15 cellular contexts compared by ENCODE assay signal in the genomic region with DNA sequence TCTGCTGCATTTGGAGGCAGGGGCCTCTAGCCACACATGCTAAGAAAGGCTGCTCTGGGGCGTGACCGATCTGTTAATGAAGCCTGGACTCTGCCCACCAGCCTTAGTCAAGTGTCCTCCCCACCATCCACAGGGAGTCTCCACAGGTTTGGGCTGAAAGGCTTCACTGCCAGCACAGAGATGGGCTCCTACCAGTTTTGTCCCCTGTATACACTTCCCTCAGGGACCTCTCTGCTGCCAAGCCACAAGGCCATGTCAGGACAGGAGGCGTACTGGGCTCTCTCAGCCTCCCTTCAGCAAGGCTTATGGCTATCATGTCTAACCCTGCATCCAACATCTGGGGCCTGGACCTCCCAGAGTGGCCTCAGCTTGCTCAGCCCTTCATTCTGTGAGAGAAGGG.
"Had no signal": no experiment of that assay in that cellular context is flagged by ENCODE, and none has a peak within 500 bp of the region (broad histone marks: within the 10 kb centered on the region; RNA-seq: fewer than 3 reads in every experiment).

No MANE protein-coding gene starts in this region.

- H3K27me3 Mint-ChIP-seq: activated CD4-positive, alpha-beta memory T cell treated with anti-CD3 and anti-CD28 coated beads for 36 hours; activated CD4-positive, alpha-beta T cell treated with anti-CD3 and anti-CD28 coated beads for 36 hours; activated naive CD8-positive, alpha-beta T cell treated with anti-CD3 and anti-CD28 coated beads, Interleukin-2, amount 10 ng/mL, durations not matched to agents 7 days and 5 days; memory B cell; naive thymus-derived CD4-positive, alpha-beta T cell; stimulated activated naive B cell treated with anti-CD40 and anti-IgM and Interleukin-4, amounts not matched to agents 10 μg/mL and 1 μg/mL and 100 μg/mL, for 72 hours had no signal

- H3K9me3 ChIP-seq: left ventricle myocardium inferior, pancreas, sigmoid colon had no signal

- H3K4me3 ChIP-seq: cardiac muscle cell, left ventricle myocardium inferior, pancreas, sigmoid colon had no signal

- H3K36me3 Mint-ChIP-seq: activated CD4-positive, alpha-beta memory T cell treated with anti-CD3 and anti-CD28 coated beads for 36 hours; activated naive CD8-positive, alpha-beta T cell treated with anti-CD3 and anti-CD28 coated beads, Interleukin-2, amount 10 ng/mL, durations not matched to agents 7 days and 5 days; memory B cell; naive thymus-derived CD4-positive, alpha-beta T cell; stimulated activated naive B cell treated with anti-CD40 and anti-IgM and Interleukin-4, amounts not matched to agents 10 μg/mL and 1 μg/mL and 100 μg/mL, for 72 hours had no signal

- H3K4me3 Mint-ChIP-seq: activated CD4-positive, alpha-beta memory T cell treated with anti-CD3 and anti-CD28 coated beads for 36 hours; activated CD4-positive, alpha-beta T cell treated with anti-CD3 and anti-CD28 coated beads for 36 hours; activated naive CD8-positive, alpha-beta T cell treated with anti-CD3 and anti-CD28 coated beads, Interleukin-2, amount 10 ng/mL, durations not matched to agents 7 days and 5 days; memory B cell; naive thymus-derived CD4-positive, alpha-beta T cell; stimulated activated naive B cell treated with anti-CD40 and anti-IgM and Interleukin-4, amounts not matched to agents 10 μg/mL and 1 μg/mL and 100 μg/mL, for 72 hours had no signal

- H3K9me3 Mint-ChIP-seq: activated CD4-positive, alpha-beta memory T cell treated with anti-CD3 and anti-CD28 coated beads for 36 hours; activated naive CD8-positive, alpha-beta T cell treated with anti-CD3 and anti-CD28 coated beads, Interleukin-2, amount 10 ng/mL, durations not matched to agents 7 days and 5 days; memory B cell; naive thymus-derived CD4-positive, alpha-beta T cell; stimulated activated naive B cell treated with anti-CD40 and anti-IgM and Interleukin-4, amounts not matched to agents 10 μg/mL and 1 μg/mL and 100 μg/mL, for 72 hours had no signal

- H3K4me1 Mint-ChIP-seq: activated CD4-positive, alpha-beta T cell treated with anti-CD3 and anti-CD28 coated beads for 36 hours; activated naive CD8-positive, alpha-beta T cell treated with anti-CD3 and anti-CD28 coated beads, Interleukin-2, amount 10 ng/mL, durations not matched to agents 7 days and 5 days; memory B cell; stimulated activated naive B cell treated with anti-CD40 and anti-IgM and Interleukin-4, amounts not matched to agents 10 μg/mL and 1 μg/mL and 100 μg/mL, for 72 hours had no signal

- H3K27ac ChIP-seq: cardiac muscle cell, epithelial cell of prostate, left ventricle myocardium inferior, pancreas, sigmoid colon had no signal

- FAIRE-seq: pancreas had no signal

- ATAC-seq: activated CD4-positive, alpha-beta T cell treated with anti-CD3 and anti-CD28 coated beads for 36 hours; naive thymus-derived CD4-positive, alpha-beta T cell; pancreas; stimulated activated naive B cell treated with anti-CD40 and anti-IgM and Interleukin-4, amounts not matched to agents 10 μg/mL and 1 μg/mL and 100 μg/mL, for 72 hours had no signal

- H3K36me3 ChIP-seq: cardiac muscle cell, left ventricle myocardium inferior, pancreas, sigmoid colon had no signal

- H3K27me3 ChIP-seq: cardiac muscle cell, pancreas, sigmoid colon had no signal

- H3K27ac Mint-ChIP-seq: activated CD4-positive, alpha-beta memory T cell treated with anti-CD3 and anti-CD28 coated beads for 36 hours; activated CD4-positive, alpha-beta T cell treated with anti-CD3 and anti-CD28 coated beads for 36 hours; activated naive CD8-positive, alpha-beta T cell treated with anti-CD3 and anti-CD28 coated beads, Interleukin-2, amount 10 ng/mL, durations not matched to agents 7 days and 5 days; memory B cell; naive thymus-derived CD4-positive, alpha-beta T cell; stimulated activated naive B cell treated with anti-CD40 and anti-IgM and Interleukin-4, amounts not matched to agents 10 μg/mL and 1 μg/mL and 100 μg/mL, for 72 hours had no signal

- H3K4me1 ChIP-seq: left ventricle myocardium inferior, pancreas, sigmoid colon had no signal

- DNase-seq: activated CD4-positive, alpha-beta memory T cell treated with anti-CD3 and anti-CD28 coated beads for 36 hours; activated CD4-positive, alpha-beta T cell treated with anti-CD3 and anti-CD28 coated beads for 36 hours; activated naive CD4-positive, alpha-beta T cell; activated naive CD8-positive, alpha-beta T cell treated with anti-CD3 and anti-CD28 coated beads, Interleukin-2, amount 10 ng/mL, durations not matched to agents 7 days and 5 days; amygdala; foreskin fibroblast; islet precursor cell; left ventricle myocardium inferior; naive thymus-derived CD4-positive, alpha-beta T cell; pancreas; sigmoid colon; stimulated activated naive B cell treated with anti-CD40 and anti-IgM and Interleukin-4, amounts not matched to agents 10 μg/mL and 1 μg/mL and 100 μg/mL, for 72 hours had no signal
